12 cellular contexts compared by ENCODE assay signal in genomic region chr6:150767585-150768164, GRCh38.
DNase-seq lines count a peak whose midpoint lies in the region; ATAC-seq, FAIRE-seq and TF ChIP-seq lines count a peak whose summit lies in the region.
"Had no signal": no experiment of that assay in that cellular context is flagged by ENCODE, and none has a peak within 500 bp of the region (broad histone marks: within the 10 kb centered on the region; RNA-seq: fewer than 3 reads in every experiment).

No MANE protein-coding gene starts in this region.

- peaks cover 1% of the 10 kb centered on the region for H3K9me3 Mint-ChIP-seq in astrocyte (ENCODE audit: unreplicated experiment)
- H3K9me3 Mint-ChIP-seq: activated CD8-positive, alpha-beta T cell treated with anti-CD3 and anti-CD28 coated beads for 36 hours had no signal

- H3K9me3 ChIP-seq in astrocyte (ENCODE audit: insufficient read depth, low read depth, low read length) (no peaks in the 10 kb centered on the region), heart right ventricle (no peaks in the 10 kb centered on the region), parathyroid adenoma (ENCODE audit: control insufficient read depth, low read length) (no peaks in the 10 kb centered on the region)
- H3K9me3 ChIP-seq: body of pancreas had no signal

- WGBS in heart right ventricle, 2 donors = 32 to 40% methylated on average over 7 of the region's 7 CpGs

- H3K27me3 Mint-ChIP-seq in astrocyte (ENCODE audit: low read depth, unreplicated experiment) = no peaks in the 10 kb centered on the region
- H3K27me3 Mint-ChIP-seq: activated CD8-positive, alpha-beta T cell treated with anti-CD3 and anti-CD28 coated beads for 36 hours had no signal

- H3K4me1 ChIP-seq in astrocyte (ENCODE audit: insufficient read depth, low read length) = peaks cover 23% of the 10 kb centered on the region
- peaks cover 12 to 62% (median 40%) of the 10 kb centered on the region in 9 donors for H3K4me1 ChIP-seq in heart right ventricle
- peaks cover 26% of the 10 kb centered on the region for H3K4me1 ChIP-seq in parathyroid adenoma
- H3K4me1 ChIP-seq: body of pancreas had no signal

- H3K4me3 Mint-ChIP-seq in astrocyte (ENCODE audit: unreplicated experiment) = no peak overlapping the region
- H3K4me3 Mint-ChIP-seq: activated CD8-positive, alpha-beta T cell treated with anti-CD3 and anti-CD28 coated beads for 36 hours had no signal

- H3K4me2 ChIP-seq in astrocyte (ENCODE audit: low read length) (peak overlapping the region; percentile 71), parathyroid adenoma (ENCODE audit: low read length) (peak overlapping the region; percentile 37)

- no peak for TF ChIP-seq CTCF in astrocyte (IDR thresholded peaks at IDR 0.05; ENCODE audit: insufficient read depth, low read depth, low read length)
- no peak for TF ChIP-seq CTCF in heart right ventricle (IDR thresholded peaks at IDR 0.05)
- no peak for TF ChIP-seq CTCF in parathyroid adenoma (IDR thresholded peaks at IDR 0.05)

- H2AFZ ChIP-seq in astrocyte (ENCODE audit: low read depth, low read length) (peak overlapping the region; percentile 36), parathyroid adenoma (no peak overlapping the region)

- peak overlapping the region; percentile 13 for H3K27ac Mint-ChIP-seq in astrocyte (ENCODE audit: unreplicated experiment)
- H3K27ac Mint-ChIP-seq: activated CD8-positive, alpha-beta T cell treated with anti-CD3 and anti-CD28 coated beads for 36 hours had no signal

- H3K36me3 ChIP-seq in astrocyte (ENCODE audit: insufficient read depth, low read length) (no peaks in the 10 kb centered on the region), heart right ventricle (peaks cover 0 to 24% (median 0%) of the 10 kb centered on the region in 9 donors), parathyroid adenoma (ENCODE audit: control insufficient read depth, insufficient read depth, low read length) (no peaks in the 10 kb centered on the region)

- H3K27ac ChIP-seq in astrocyte (ENCODE audit: low read depth, low read length) (peak overlapping the region; percentile 37), heart right ventricle (peak overlapping the region in 9 of 10 donors; percentile 0 to 78 (median 41)), parathyroid adenoma (peak overlapping the region; percentile 40)
- H3K27ac ChIP-seq: body of pancreas had no signal

- H3K4me1 Mint-ChIP-seq in astrocyte (ENCODE audit: low read depth, unreplicated experiment) = peaks cover 17% of the 10 kb centered on the region

- H3K9ac ChIP-seq in astrocyte (ENCODE audit: low read length) (peak overlapping the region; percentile 53), parathyroid adenoma (no peak overlapping the region)

- DNase-seq in ELF-1 (ENCODE audit: low read depth, low spot score) (peak; percentile 61), astrocyte (ENCODE audit: low read depth) (peak; percentile 74), heart right ventricle (peak in 1 of 2 donors; percentile 30), HCEC 1CT (no peak), NCI-H146 (lab: John Stamatoyannopoulos, UW) (no peak)
- DNase-seq in activated CD4-positive, alpha-beta T cell treated with anti-CD3 and anti-CD28 coated beads, Interleukin-2, amount 50 U/mL, for 4 hours = no peak
- DNase-seq in activated CD4-positive, alpha-beta T cell treated with anti-CD3 and anti-CD28 coated beads for 48 hours = no peak
- DNase-seq: activated CD8-positive, alpha-beta T cell treated with anti-CD3 and anti-CD28 coated beads for 36 hours; body of pancreas; NCI-H2081 treated with DMSO at 0.1 percent for 48 hours had no signal

- H3K36me3 Mint-ChIP-seq in astrocyte (ENCODE audit: low read depth, unreplicated experiment) = peaks cover 2% of the 10 kb centered on the region

- H3K4me3 ChIP-seq in astrocyte (ENCODE audit: insufficient read depth, low read depth, low read length) (no peak overlapping the region), heart right ventricle (peak overlapping the region in 1 of 10 donors; percentile 18), parathyroid adenoma (ENCODE audit: low read depth, low read length) (no peak overlapping the region)
- H3K4me3 ChIP-seq: body of pancreas had no signal

- H4K20me1 ChIP-seq in astrocyte (ENCODE audit: insufficient read depth, low read length) = no peaks in the 10 kb centered on the region

- peak in 6 of 8 donors; percentile 42 to 70 (median 60) for ATAC-seq in heart right ventricle
- ATAC-seq: activated CD8-positive, alpha-beta T cell treated with anti-CD3 and anti-CD28 coated beads for 36 hours; body of pancreas; SK-N-SH treated with all-trans-retinoic acid at 6 μM for 48 hours had no signal

- intact Hi-C loops in heart right ventricle (cut with DNase I) = loop anchor here in 1 of 10 donors (5.0 kb wide), 1 partner anchor 75 kb away; no protein-coding TSS in a partner anchor

- H3K79me2 ChIP-seq in astrocyte (ENCODE audit: insufficient read depth, low read length) (peaks cover 6% of the 10 kb centered on the region), parathyroid adenoma (peaks cover 21% of the 10 kb centered on the region)

- H3K27me3 ChIP-seq in astrocyte (ENCODE audit: insufficient read depth, low read length) (no peaks in the 10 kb centered on the region), heart right ventricle (no peaks in the 10 kb centered on the region), parathyroid adenoma (ENCODE audit: control insufficient read depth, insufficient read depth, low read length) (no peaks in the 10 kb centered on the region)
- H3K27me3 ChIP-seq: body of pancreas had no signal

- FAIRE-seq in astrocyte (lab: Jason Lieb, UNC) = peak; percentile 5

Comparison
In these comparisons a context has a peak if more than half of its experiments do, and no peak if none do; other contexts are left out.
1. DNase-seq: peak in ELF-1 (single experiment) and astrocyte (single experiment); none in activated CD4-positive, alpha-beta T cell treated with anti-CD3 and anti-CD28 coated beads, Interleukin-2, amount 50 U/mL, for 4 hours (0 of 2), HCEC 1CT (single experiment), activated CD4-positive, alpha-beta T cell treated with anti-CD3 and anti-CD28 coated beads for 48 hours (single experiment) and NCI-H146 (single experiment).
2. Peak in every context shown above with its lines, with median percentiles within 50 percentile points of each other: H3K27ac ChIP-seq.